Comparison of ENCODE assay signal across 1 cellular context in genomic region chr2:200787351-200788128, GRCh38.
TF ChIP-seq lines count a peak whose summit lies in the region.

No MANE protein-coding gene starts in this region.

TF ChIP-seq in SK-N-SH, 30 proteins besides CTCF, POLR2A, EP300 and RAD21 (continued from another document):
- peak; percentile 51; the same call in 1 of the 2 replicates for TF ChIP-seq ZBTB33 (IDR thresholded peaks at IDR 0.05; ENCODE audit: borderline replicate concordance, low read depth)
- TF ChIP-seq RXRA (IDR thresholded peaks at IDR 0.05; ENCODE audit: borderline replicate concordance, low read depth), result peak; percentile 31; the same call in 1 of the 2 replicates
- TF ChIP-seq MEF2A (IDR thresholded peaks at IDR 0.05; ENCODE audit: borderline replicate concordance, low read depth), result no peak
- no peak for TF ChIP-seq SMC3 (IDR thresholded peaks at IDR 0.05; ENCODE audit: low read depth, low read length)
- TF ChIP-seq FOXJ3 (CRISPR knock-in tag; IDR thresholded peaks at IDR 0.05), result no peak
- peak; percentile 89 for TF ChIP-seq FOSL2 (IDR thresholded peaks at IDR 0.05; ENCODE audit: borderline replicate concordance, low read depth)
- peak; percentile 40; the same call in 1 of the 2 replicates for TF ChIP-seq SIN3A (IDR thresholded peaks at IDR 0.05; ENCODE audit: borderline replicate concordance, low read depth, low read length)
- TF ChIP-seq REST (IDR thresholded peaks at IDR 0.05; ENCODE audit: low read depth, low read length), result peak; percentile 42; the same call in 1 of the 2 replicates
- TF ChIP-seq TCF12 (IDR thresholded peaks at IDR 0.05), result peak; percentile 79
- no peak for TF ChIP-seq NRF1 (IDR thresholded peaks at IDR 0.05; ENCODE audit: low read depth, low read length)
- TF ChIP-seq NFIC (IDR thresholded peaks at IDR 0.05; ENCODE audit: borderline replicate concordance), result peak; percentile 17; the same call in 1 of the 2 replicates
- peak; percentile 88 for TF ChIP-seq JUND (IDR thresholded peaks at IDR 0.05)
